9 cellular contexts compared by ENCODE assay signal in the genomic region with DNA sequence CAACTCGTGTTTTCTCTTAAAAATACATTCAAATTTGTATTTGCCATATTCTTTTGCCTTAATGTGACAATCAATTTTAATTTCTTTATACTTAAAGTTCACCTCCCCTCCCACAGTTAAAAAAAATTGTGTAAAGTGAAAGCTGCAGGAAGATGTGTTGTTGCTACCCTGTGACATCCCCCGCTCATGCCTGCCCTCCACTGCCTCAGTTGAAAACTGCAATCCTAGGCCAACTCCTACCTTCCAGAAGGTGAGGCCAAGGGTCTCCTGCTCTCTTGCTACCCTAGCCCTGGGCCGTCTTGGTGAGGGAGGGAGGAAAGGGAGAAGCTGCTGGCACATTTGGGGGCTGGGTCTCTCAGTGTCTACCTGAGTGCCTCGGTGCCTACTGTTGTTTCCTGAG. TPM values are rescaled to one million over a fixed set of nuclear protein-coding genes. Genes with fewer than 3 reads are reported as not detected.
DNase-seq lines count a peak whose midpoint lies in the region; FAIRE-seq and TF ChIP-seq lines count a peak whose summit lies in the region.
"Had no signal": no experiment of that assay in that cellular context is flagged by ENCODE, and none has a peak within 500 bp of the region (broad histone marks: within the 10 kb centered on the region; RNA-seq: fewer than 3 reads in every experiment).

No MANE protein-coding gene starts in this region.

- DNase-seq in AG04450 (ENCODE audit: low read depth, low spot score): no peak
- DNase-seq in LNCaP clone FGC (ENCODE audit: low read depth): no peak
- peak; percentile 30 for DNase-seq in activated T-cell treated with anti-CD3 and anti-CD28 coated beads for 48 hours (ENCODE audit: low read depth)
- no peak for DNase-seq in keratinocyte (ENCODE audit: low read depth, low spot score)
- DNase-seq in posterior vena cava (ENCODE audit: low spot score): no peak
- no peak for DNase-seq in GDM1 (lab: John Stamatoyannopoulos, UW)
- no peak for DNase-seq in DMS53 (lab: John Stamatoyannopoulos, UW)
- no peak for DNase-seq in AG20443 (ENCODE audit: low spot score)

- no peaks in the 10 kb centered on the region for H4K20me1 ChIP-seq in keratinocyte (ENCODE audit: control insufficient read depth, extremely low read depth, insufficient read depth, low read length)

- peaks cover 6% of the 10 kb centered on the region for H3K27me3 ChIP-seq in AG04450 (ENCODE audit: control insufficient read depth, insufficient read depth, low read length)
- peaks cover 3% of the 10 kb centered on the region for H3K27me3 ChIP-seq in keratinocyte (ENCODE audit: control insufficient read depth, extremely low read depth, insufficient read depth, low read length)

- dilution Hi-C loops in keratinocyte (cut with MboI; ENCODE audit: extremely low pct_ligation_motif_present, low sequenced_read_pairs): loop anchor here (25.0 kb wide), 1 partner anchor 147 kb away; no protein-coding TSS in a partner anchor

- H3K9me3 ChIP-seq in AG04450 (ENCODE audit: control insufficient read depth, insufficient read depth, low read length) (no peaks in the 10 kb centered on the region), keratinocyte (ENCODE audit: control insufficient read depth, low read depth, low read length) (no peaks in the 10 kb centered on the region)
- H3K9me3 ChIP-seq: Caco-2 had no signal

- no peak for FAIRE-seq in keratinocyte (lab: Jason Lieb, UNC)

- peak; percentile 26 for TF ChIP-seq CTCF in AG04450 (IDR thresholded peaks at IDR 0.05; ENCODE audit: low read depth, low read length)
- peak; percentile 41 for TF ChIP-seq CTCF in LNCaP clone FGC (IDR thresholded peaks at IDR 0.05; ENCODE audit: control insufficient read depth, extremely low read depth, insufficient read depth)
- TF ChIP-seq CTCF in keratinocyte (optimal IDR thresholded peaks at IDR 0.05 in 1 of 3, IDR thresholded peaks at IDR 0.05 in 1 of 3, conservative IDR thresholded peaks at IDR 0.05 in 1 of 3; ENCODE audit: extremely low read depth in 1 of 3, insufficient read depth in 2 of 3, low read length in 3 of 3): peak; percentile 35 to 85 (median 54)

- no peaks in the 10 kb centered on the region for H3K36me3 ChIP-seq in keratinocyte (ENCODE audit: control insufficient read depth in 2 of 2, extremely low read depth in 1 of 2, insufficient read depth in 2 of 2, low read length in 2 of 2)

- H3K4me2 ChIP-seq in keratinocyte (ENCODE audit: control insufficient read depth, extremely low read depth, insufficient read depth, low read depth, low read length): no peak overlapping the region

- CTCF ChIA-PET in AG04450 (lab: Charles Lee): interaction anchor here (0.9 to 1.0 kb wide), 2 partner anchors 39 to 157 kb away, joined by 3 read pairs; no protein-coding TSS in a partner anchor

- no peak overlapping the region for H3K27ac ChIP-seq in AG04450 (ENCODE audit: low read depth, low read length)
- H3K27ac ChIP-seq in keratinocyte (ENCODE audit: control insufficient read depth, insufficient read depth, low read length): no peak overlapping the region

- no peak overlapping the region for H3K4me3 ChIP-seq in AG04450 (ENCODE audit: low read depth, low read length)
- H3K4me3 ChIP-seq in LNCaP clone FGC (ENCODE audit: low read depth, low read length): no peak overlapping the region
- H3K4me3 ChIP-seq in keratinocyte (ENCODE audit: control insufficient read depth in 2 of 3, extremely low read depth in 1 of 3, insufficient read depth in 2 of 3, low read depth in 1 of 3, low read length in 3 of 3): no peak overlapping the region

- H3K79me2 ChIP-seq in keratinocyte (ENCODE audit: control insufficient read depth, insufficient read depth, low read length): no peaks in the 10 kb centered on the region

- POLR2A ChIA-PET in AG04450 (lab: Yijun Ruan, JAX): no interaction called here

- H3K9me1 ChIP-seq in keratinocyte (ENCODE audit: control insufficient read depth, extremely low read depth, insufficient read depth, low read length): no peaks in the 10 kb centered on the region

- H3K9ac ChIP-seq in keratinocyte (ENCODE audit: control insufficient read depth, extremely low read depth, insufficient read depth, low read length): no peak overlapping the region

- no peak overlapping the region for H2AFZ ChIP-seq in keratinocyte (ENCODE audit: control insufficient read depth, low read length)

- H3K4me1 ChIP-seq in keratinocyte (ENCODE audit: control insufficient read depth, extremely low read depth, insufficient read depth, low read length): no peaks in the 10 kb centered on the region

- intact Hi-C loops in posterior vena cava (cut with DNase I): loop anchor here in 1 of 2 donors (5.0 kb wide), 1 partner anchor 37 kb away; no protein-coding TSS in a partner anchor

RNA-seq across cellular contexts. Expression of a gene that starts 57.0 kb away (rescaled TPM):
- polyA plus RNA-seq in AG04450 (2011; rRNA removed): 17.3 and 17.7 TPM in 2 replicates
- polyA minus RNA-seq in AG04450 (2011; rRNA and poly(A)+ RNA removed): 13.6 and 20.0 TPM in 2 replicates
- polyA plus RNA-seq in keratinocyte: 27.3 to 51.8 TPM (median 47.2 TPM) in 3 replicates
- 3.7 TPM for polyA plus RNA-seq in keratinocyte (2011; ENCODE audit: low read depth)
- 41.5 and 48.3 TPM in 2 replicates for polyA plus RNA-seq in keratinocyte (2011; cell fraction: cytosol; rRNA removed)
- polyA plus RNA-seq in keratinocyte (2011; cell fraction: nucleus; rRNA removed): 32.1 and 49.5 TPM in 2 replicates
- 17.9 and 37.6 TPM in 2 replicates for polyA plus RNA-seq in keratinocyte (2012; ENCODE audit: low replicate concordance)
- polyA minus RNA-seq in keratinocyte: 21.9 to 61.9 TPM (median 33.9 TPM) in 3 replicates
- polyA minus RNA-seq in keratinocyte (2011; cell fraction: cytosol; rRNA and poly(A)+ RNA removed): 51.4 TPM
- polyA minus RNA-seq in keratinocyte (2011; cell fraction: nucleus; rRNA and poly(A)+ RNA removed): 16.2 and 16.3 TPM in 2 replicates
- total RNA-seq in posterior vena cava: 10 to 100 TPM in 1 of 2 donors, 1 to 10 TPM in 1; 9.2 to 10.7 TPM
